In genomic region chr9:122164286-122164685, GRCh38 we compare ENCODE assay signal across 21 cellular contexts. TPM values are rescaled to one million over a fixed set of nuclear protein-coding genes. Genes with fewer than 3 reads are reported as not detected.
DNase-seq lines count a peak whose midpoint lies in the region; ATAC-seq and TF ChIP-seq lines count a peak whose summit lies in the region.
"Had no signal": no experiment of that assay in that cellular context is flagged by ENCODE, and none has a peak within 500 bp of the region (broad histone marks: within the 10 kb centered on the region; RNA-seq: fewer than 3 reads in every experiment).

No MANE protein-coding gene starts in this region.

- peaks cover 7% of the 10 kb centered on the region for H3K36me3 Mint-ChIP-seq in Calu3 (ENCODE audit: insufficient read depth, unreplicated experiment)

- H3K27ac ChIP-seq in gastroesophageal sphincter = peak overlapping the region in 3 of 4 donors; percentile 24 to 43 (median 36)
- no peak overlapping the region for H3K27ac ChIP-seq in ovary
- no peak overlapping the region for H3K27ac ChIP-seq in testis
- H3K27ac ChIP-seq: 22Rv1, A549, C4-2B had no signal

- H3K27me3 ChIP-seq in gastroesophageal sphincter (no peaks in the 10 kb centered on the region), ovary (no peaks in the 10 kb centered on the region), testis (no peaks in the 10 kb centered on the region)

- no peaks in the 10 kb centered on the region for H3K4me1 Mint-ChIP-seq in Calu3 (ENCODE audit: low read depth, unreplicated experiment)
- H3K4me1 Mint-ChIP-seq: GM23338 had no signal

- H3K9me3 Mint-ChIP-seq in Calu3 (ENCODE audit: low read depth, unreplicated experiment) = no peaks in the 10 kb centered on the region

- no TSS peak for BruUV-seq in Calu3 (replicated peaks; lab: Mats Ljungman, UMichigan)

- H3K36me3 ChIP-seq in gastroesophageal sphincter = no peaks in the 10 kb centered on the region
- H3K36me3 ChIP-seq in ovary = no peaks in the 10 kb centered on the region
- no peaks in the 10 kb centered on the region for H3K36me3 ChIP-seq in testis (ENCODE audit: low read depth, missing control alignments)

- H3K27ac Mint-ChIP-seq in Calu3 (ENCODE audit: unreplicated experiment) = peak overlapping the region; percentile 37
- H3K27ac Mint-ChIP-seq: CD4-positive, alpha-beta T cell; GM23338 had no signal

- intact Hi-C loops in Calu3 (cut with micrococcal nuclease; ENCODE audit: unreplicated experiment) (no loop called here), ovary (cut with DNase I) (no loop called here), testis (cut with DNase I; ENCODE audit: low total_unique reads) (no loop called here)

- H3K4me3 ChIP-seq in gastroesophageal sphincter (no peak overlapping the region), ovary (no peak overlapping the region), testis (no peak overlapping the region)
- H3K4me3 ChIP-seq: A549, GM23338 had no signal

- CTCF ChIA-PET in Calu3 (lab: Charles Lee) = interaction anchor here (0.6 kb wide), 1 partner anchor 470 kb away, joined by 4 read pairs; no protein-coding TSS in a partner anchor

- TF ChIP-seq CTCF in Calu3 (IDR thresholded peaks at IDR 0.05; ENCODE audit: unreplicated experiment) (no peak), gastroesophageal sphincter (IDR thresholded peaks at IDR 0.05) (no peak), ovary (IDR thresholded peaks at IDR 0.05) (no peak), testis (IDR thresholded peaks at IDR 0.05) (no peak)

- H3K27me3 Mint-ChIP-seq in Calu3 (ENCODE audit: unreplicated experiment) = peaks cover 91% of the 10 kb centered on the region

- H3K4me1 ChIP-seq in gastroesophageal sphincter (peaks cover 0 to 15% (median 3%) of the 10 kb centered on the region in 3 donors), ovary (ENCODE audit: insufficient read depth) (peaks cover 2% of the 10 kb centered on the region), testis (no peaks in the 10 kb centered on the region)

- ATAC-seq in gastroesophageal sphincter (no peak), HG02870 (IDR thresholded peaks at IDR 0.05; ENCODE audit: unreplicated experiment) (no peak)
- ATAC-seq in activated CD4-positive, CD25-positive, alpha-beta regulatory T cell treated with anti-CD3 and anti-CD28 coated beads, Interleukin-2, amount 50 U/mL, for 24 hours = no peak
- ATAC-seq: A549, GM23338 had no signal

- TF ChIP-seq POLR2A in gastroesophageal sphincter (IDR thresholded peaks at IDR 0.05) = no peak
- TF ChIP-seq POLR2A in ovary (IDR thresholded peaks at IDR 0.05) = no peak
- TF ChIP-seq POLR2A in testis (IDR thresholded peaks at IDR 0.05) = no peak

- no peak overlapping the region for H3K4me3 Mint-ChIP-seq in Calu3 (ENCODE audit: low read depth, unreplicated experiment)
- H3K4me3 Mint-ChIP-seq: CD4-positive, alpha-beta T cell; GM23338 had no signal

- WGBS in gastroesophageal sphincter (ENCODE audit: low coverage in 1 of 2), 2 donors = 29 to 41% methylated on average over 1 to 2 of the region's 2 CpGs
- WGBS in ovary, 3 donors = 3 to 24% (median 4%) methylated on average over 2 of the region's 2 CpGs
- WGBS in testis, 2 donors = 33 to 51% methylated on average over 2 of the region's 2 CpGs

- TF ChIP-seq EP300 in gastroesophageal sphincter (IDR thresholded peaks at IDR 0.05) (no peak), ovary (IDR thresholded peaks at IDR 0.05) (no peak)

- no peak for DNase-seq in Calu3
- DNase-seq in ovary = peak; percentile 28 to 74 (median 45)
- peak; percentile 26 for DNase-seq in testis
- DNase-seq in SHP77 treated with DMSO at 0.1 percent for 48 hours (lab: John Stamatoyannopoulos, UW) = no peak
- DNase-seq in amniotic stem cell (lab: John Stamatoyannopoulos, UW) = no peak
- DNase-seq: AML-193; Caco-2; CD4-positive, alpha-beta T cell; DMS153; DMS79; GDM1; HCEC 1CT had no signal

- H3K9me3 ChIP-seq in gastroesophageal sphincter (no peaks in the 10 kb centered on the region), ovary (no peaks in the 10 kb centered on the region), testis (no peaks in the 10 kb centered on the region)

RNA-seq across cellular contexts. Expression of gene MORN5, which starts 4.6 kb away (rescaled TPM):
- total RNA-seq in Calu3 (2022) = not detected in 2 replicates
- total RNA-seq in gastroesophageal sphincter = 1 to 10 TPM in 1 of 4 donors, not detected in 3; 6.2 TPM
- total RNA-seq in ovary = 10 to 100 TPM in 1 of 7 donors, 1 to 10 TPM in 2, under 1 TPM in 2, not detected in 2; 0.63 to 25.4 (median 1.6) TPM
- 1 to 10 TPM in 1 of 2 donors, under 1 TPM in 1; 0.86 to 3.0 TPM for polyA plus RNA-seq in ovary
- 10 to 100 TPM; 19.2 to 34.7 TPM for total RNA-seq in testis
- polyA plus RNA-seq in testis (ENCODE audit: insufficient read depth, low read depth, low replicate concordance) = 183 TPM
- total RNA-seq: Caco-2; CD4-positive, alpha-beta T cell; Daoy; GM23338 had no signal
- polyA plus RNA-seq: A549, BJ, GM23338 had no signal

RNA-seq across cellular contexts. Expression of gene NDUFA8, which starts 4.7 kb away (rescaled TPM):
- total RNA-seq in Calu3 (2022) (33.5 and 38.8 TPM in 2 replicates), gastroesophageal sphincter (10 to 100 TPM; 39.0 to 84.0 (median 71.9) TPM), ovary (10 to 100 TPM; 17.2 to 37.6 (median 32.0) TPM), testis (10 to 100 TPM; 59.4 to 62.1 TPM)
- polyA plus RNA-seq in ovary (10 to 100 TPM; 49.8 to 88.0 TPM), testis (ENCODE audit: insufficient read depth, low read depth, low replicate concordance) (219 TPM)

Comparison
In these comparisons a context has a peak if more than half of its experiments do, and no peak if none do; other contexts are left out.
1. DNase-seq: peak in ovary (5 of 5) and testis (single experiment); none in Calu3 (single experiment), SHP77 treated with DMSO at 0.1 percent for 48 hours (single experiment) and amniotic stem cell (single experiment).
2. H3K27ac ChIP-seq: peak in gastroesophageal sphincter (3 of 4); none in ovary (0 of 2) and testis (0 of 2).